Comparison of ENCODE assay signal across 8 cellular contexts in the genomic region with DNA sequence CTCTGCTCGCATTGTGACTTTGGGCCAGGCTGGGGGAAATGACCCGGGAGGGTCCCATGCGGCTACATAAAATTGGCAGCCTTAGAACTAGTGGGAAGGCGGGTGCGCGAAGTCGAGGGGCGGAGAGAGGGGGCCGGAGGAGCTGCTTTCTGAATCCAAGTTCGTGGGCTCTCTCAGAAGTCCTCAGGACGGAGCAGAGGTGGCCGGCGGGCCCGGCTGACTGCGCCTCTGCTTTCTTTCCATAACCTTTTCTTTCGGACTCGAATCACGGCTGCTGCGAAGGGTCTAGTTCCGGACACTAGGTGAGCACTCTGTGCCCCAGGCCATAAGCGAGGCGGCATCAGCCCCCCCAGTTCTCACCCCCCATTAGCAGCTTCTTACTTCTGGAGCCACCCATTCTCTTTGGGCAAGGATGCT. TPM values are rescaled to one million over a fixed set of nuclear protein-coding genes. Genes with fewer than 3 reads are reported as not detected.
DNase-seq lines count a peak whose midpoint lies in the region; ATAC-seq and TF ChIP-seq lines count a peak whose summit lies in the region.

A gene with protein sequence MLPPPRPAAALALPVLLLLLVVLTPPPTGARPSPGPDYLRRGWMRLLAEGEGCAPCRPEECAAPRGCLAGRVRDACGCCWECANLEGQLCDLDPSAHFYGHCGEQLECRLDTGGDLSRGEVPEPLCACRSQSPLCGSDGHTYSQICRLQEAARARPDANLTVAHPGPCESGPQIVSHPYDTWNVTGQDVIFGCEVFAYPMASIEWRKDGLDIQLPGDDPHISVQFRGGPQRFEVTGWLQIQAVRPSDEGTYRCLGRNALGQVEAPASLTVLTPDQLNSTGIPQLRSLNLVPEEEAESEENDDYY (plus strand): TSS at position 176 of the 417 bp plus-strand sequence. CDS start 604 bp downstream, outside the sequence.

- H3K4me1 Mint-ChIP-seq in Calu3 (ENCODE audit: low read depth, unreplicated experiment), result peaks cover 26% of the 10 kb centered on the region

- peak within 1 kb of the TSS; percentile 85 for H3K27ac ChIP-seq in OCI-LY3 (ENCODE audit: low read length)
- H3K27ac ChIP-seq in esophagus (ENCODE audit: low read depth in 2 of 2, low read length in 1 of 2), result peak within 1 kb of the TSS; percentile 87 to 99
- peak within 1 kb of the TSS; percentile 58 to 76 for H3K27ac ChIP-seq in ovary

- BruUV-seq in Calu3 (replicated peaks; lab: Mats Ljungman, UMichigan), result no TSS peak

- ATAC-seq in GM21390 (IDR thresholded peaks at IDR 0.05; ENCODE audit: unreplicated experiment), result no peak

- H3K27ac Mint-ChIP-seq in Calu3 (ENCODE audit: unreplicated experiment), result peak within 1 kb of the TSS; percentile 88

- TF ChIP-seq CTCF in Calu3 (IDR thresholded peaks at IDR 0.05; ENCODE audit: unreplicated experiment) (no peak), OCI-LY3 (IDR thresholded peaks at IDR 0.05; ENCODE audit: low read depth, low read length) (no peak), ovary (IDR thresholded peaks at IDR 0.05) (no peak)

- CTCF ChIA-PET in Calu3 (lab: Charles Lee), result interaction anchor here (1.1 kb wide), 2 partner anchors 10 to 33 kb away, joined by 3 read pairs; no protein-coding TSS in a partner anchor

- no peaks in the 10 kb centered on the region for H3K27me3 Mint-ChIP-seq in Calu3 (ENCODE audit: unreplicated experiment)

- no peak for TF ChIP-seq EP300 in ovary (IDR thresholded peaks at IDR 0.05)

- intact Hi-C loops in Calu3 (cut with micrococcal nuclease; ENCODE audit: unreplicated experiment), result no loop called here
- intact Hi-C loops in ovary (cut with DNase I), result loop anchor here in 1 of 4 donors (5.0 kb wide), 1 partner anchor 65 kb away; a partner anchor contains a TSS

- peak within 1 kb of the TSS; percentile 86 for H3K4me3 Mint-ChIP-seq in Calu3 (ENCODE audit: low read depth, unreplicated experiment)

- H3K36me3 ChIP-seq in OCI-LY3 (replicated peaks; ENCODE audit: low read depth, low read length) (no peaks in the 10 kb centered on the region), esophagus (ENCODE audit: control insufficient read depth in 2 of 2, insufficient read depth in 2 of 2, low read length in 1 of 2) (no peaks in the 10 kb centered on the region), ovary (no peaks in the 10 kb centered on the region)

- H3K9me3 Mint-ChIP-seq in Calu3 (ENCODE audit: low read depth, unreplicated experiment), result no peaks in the 10 kb centered on the region

- peaks cover 28% of the 10 kb centered on the region for H3K36me3 Mint-ChIP-seq in Calu3 (ENCODE audit: insufficient read depth, unreplicated experiment)

- WGBS in esophagus, 2 donors, result 60 to 64% methylated on average over 22 of the region's 22 CpGs
- 32 to 48% (median 42%) methylated on average over 22 of the region's 22 CpGs for WGBS in ovary, 3 donors

- DNase-seq in Calu3 (no peak), ovary (peak in 1 of 5 donors; percentile 35), RPMI8226 (no peak), EL (no peak), NCI-H1436 (lab: John Stamatoyannopoulos, UW) (no peak)

- H3K9me3 ChIP-seq in OCI-LY3 (ENCODE audit: insufficient read depth, low read length) (no peaks in the 10 kb centered on the region), esophagus (ENCODE audit: control insufficient read depth in 2 of 2, insufficient read depth in 1 of 2, low read depth in 1 of 2, low read length in 1 of 2) (no peaks in the 10 kb centered on the region), ovary (no peaks in the 10 kb centered on the region)

- H3K4me2 ChIP-seq in OCI-LY3 (ENCODE audit: low read length), result peak within 1 kb of the TSS; percentile 91

- H3K4me1 ChIP-seq in OCI-LY3 (ENCODE audit: low read length) (peaks cover 36% of the 10 kb centered on the region), esophagus (ENCODE audit: control insufficient read depth in 2 of 2, insufficient read depth in 2 of 2, low read length in 1 of 2) (peaks cover 3 to 18% of the 10 kb centered on the region in 2 donors), ovary (ENCODE audit: insufficient read depth) (peaks cover 12% of the 10 kb centered on the region)

- peak within 1 kb of the TSS; percentile 100 for H2AFZ ChIP-seq in OCI-LY3 (ENCODE audit: low read depth, low read length)

- TF ChIP-seq POLR2A in ovary (IDR thresholded peaks at IDR 0.05), result no peak

- H4K20me1 ChIP-seq in OCI-LY3 (ENCODE audit: insufficient read depth, low read length), result no peaks in the 10 kb centered on the region; the same call in 1 of the 2 replicates

- peak within 1 kb of the TSS; percentile 99 for H3K9ac ChIP-seq in OCI-LY3 (ENCODE audit: low read length)

- H3K27me3 ChIP-seq in OCI-LY3 (ENCODE audit: low read depth, low read length) (no peaks in the 10 kb centered on the region; the same call in 1 of the 2 replicates), esophagus (ENCODE audit: control insufficient read depth in 1 of 2, insufficient read depth in 2 of 2, low read length in 2 of 2) (peaks cover 0 to 3% of the 10 kb centered on the region in 2 donors), ovary (peaks cover 3% of the 10 kb centered on the region)

- H3K4me3 ChIP-seq in OCI-LY3 (ENCODE audit: low read length) (peak within 1 kb of the TSS; percentile 100), esophagus (ENCODE audit: low read depth in 1 of 2, low read length in 2 of 2) (peak within 1 kb of the TSS; percentile 71 to 93), ovary (peak within 1 kb of the TSS; percentile 83)

- peaks cover 11% of the 10 kb centered on the region for H3K79me2 ChIP-seq in OCI-LY3 (ENCODE audit: low read length)

RNA-seq across cellular contexts. Expression of the gene that starts here (rescaled TPM):
- total RNA-seq in Calu3 (2022) (1.7 and 1.8 TPM in 2 replicates), ovary (1 to 10 TPM in 2 of 7 donors, under 1 TPM in 3, not detected in 2; 0.57 to 1.4 (median 0.94) TPM)
- polyA plus RNA-seq in esophagus (1 to 10 TPM in 1 of 2 donors, under 1 TPM in 1; 0.81 to 1.4 TPM), ovary (1 to 10 TPM in 1 of 2 donors, under 1 TPM in 1; 0.46 to 1.9 TPM)
